Comparison of ENCODE assay signal across 12 cellular contexts in genomic region chr14:91409991-91410401, GRCh38. TPM values are rescaled to one million over a fixed set of nuclear protein-coding genes. Genes with fewer than 3 reads are reported as not detected.
DNase-seq lines count a peak whose midpoint lies in the region; ATAC-seq, FAIRE-seq and TF ChIP-seq lines count a peak whose summit lies in the region.
"Had no signal": no experiment of that assay in that cellular context is flagged by ENCODE, and none has a peak within 500 bp of the region (broad histone marks: within the 10 kb centered on the region; RNA-seq: fewer than 3 reads in every experiment).

No MANE protein-coding gene starts in this region.

- H3K36me3 ChIP-seq in BLaER1 (peaks cover 56% of the 10 kb centered on the region), right atrium auricular region (no peaks in the 10 kb centered on the region), trophoblast cell (ENCODE audit: control insufficient read depth in 1 of 2, insufficient read depth in 2 of 2, low read length in 2 of 2) (no peaks in the 10 kb centered on the region), heart right ventricle (peaks cover 0 to 22% (median 0%) of the 10 kb centered on the region in 9 donors)
- H3K36me3 ChIP-seq: SJSA1 had no signal

- no peak overlapping the region for H3K18ac ChIP-seq in trophoblast cell (ENCODE audit: low read length)

- H2BK12ac ChIP-seq in trophoblast cell (ENCODE audit: low read length), result no peak overlapping the region

- no peak overlapping the region for H2BK120ac ChIP-seq in trophoblast cell (ENCODE audit: insufficient read depth, low read length, poor library complexity)

- no peak overlapping the region for H4K8ac ChIP-seq in trophoblast cell (ENCODE audit: low read depth, low read length)

- peak overlapping the region; percentile 70 for H3K4me2 ChIP-seq in BLaER1
- no peak overlapping the region for H3K4me2 ChIP-seq in trophoblast cell (ENCODE audit: low read length)

- H4K12ac ChIP-seq in trophoblast cell (ENCODE audit: low read depth, low read length), result no peak overlapping the region

- H3K4me1 Mint-ChIP-seq in T-cell, result peaks cover 92 to 95% (median 95%) of the 10 kb centered on the region in 3 donors
- peaks cover 84 to 87% of the 10 kb centered on the region in 2 donors for H3K4me1 Mint-ChIP-seq in effector memory CD8-positive, alpha-beta T cell (ENCODE audit: low read depth in 2 of 2)

- H3K27ac ChIP-seq in BLaER1, result peak overlapping the region; percentile 75; the same call in 1 of the 2 replicates
- no peak overlapping the region for H3K27ac ChIP-seq in right atrium auricular region
- H3K27ac ChIP-seq in trophoblast cell (ENCODE audit: low read depth, low read length), result no peak overlapping the region
- peak overlapping the region in 1 of 10 donors; percentile 65 for H3K27ac ChIP-seq in heart right ventricle
- H3K27ac ChIP-seq: epithelial cell of prostate, SJSA1 had no signal

- H3K27me3 ChIP-seq in BLaER1 (no peaks in the 10 kb centered on the region), right atrium auricular region (no peaks in the 10 kb centered on the region), trophoblast cell (ENCODE audit: insufficient read depth, low read length) (no peaks in the 10 kb centered on the region), heart right ventricle (peaks cover 0 to 9% (median 0%) of the 10 kb centered on the region in 7 donors)

- no peaks in the 10 kb centered on the region for H3K27me3 Mint-ChIP-seq in T-cell
- H3K27me3 Mint-ChIP-seq in effector memory CD8-positive, alpha-beta T cell, result no peaks in the 10 kb centered on the region

- ATAC-seq in T-cell (replicated peaks in 1 of 4) (peak in 3 of 4 experiments; percentile 3 to 42 (median 8)), heart right ventricle (no peak)
- peak; percentile 54 for ATAC-seq in effector memory CD8-positive, alpha-beta T cell (replicated peaks)
- ATAC-seq: sciatic nerve had no signal

- no peaks in the 10 kb centered on the region for H3K9me3 Mint-ChIP-seq in T-cell
- H3K9me3 Mint-ChIP-seq in effector memory CD8-positive, alpha-beta T cell, result no peaks in the 10 kb centered on the region
- H3K9me3 Mint-ChIP-seq: HFFc6 had no signal

- no peak overlapping the region for H4K91ac ChIP-seq in trophoblast cell (ENCODE audit: low read depth, low read length)

- no peak overlapping the region for H2AFZ ChIP-seq in trophoblast cell (ENCODE audit: insufficient read depth, low read length, poor library complexity)

- WGBS in trophoblast cell (ENCODE audit: extremely low coverage, insufficient coverage, insufficient read length), result no CpG with 5 or more reads among the region's 6 CpGs
- whole genome bisulfite sequencing in heart right ventricle, 2 donors, result 69 to 73% methylated on average over 6 of the region's 6 CpGs

- no peak for TF ChIP-seq CTCF in D721Med (IDR thresholded peaks at IDR 0.05; ENCODE audit: insufficient read depth, missing control alignments)
- no peak for TF ChIP-seq CTCF in right atrium auricular region (IDR thresholded peaks at IDR 0.05)
- TF ChIP-seq CTCF in heart right ventricle (IDR thresholded peaks at IDR 0.05), result no peak

- H4K20me1 ChIP-seq in BLaER1, result peaks cover 100% of the 10 kb centered on the region

- H3K4me3 ChIP-seq in BLaER1 (no peak overlapping the region), right atrium auricular region (no peak overlapping the region), trophoblast cell (ENCODE audit: low read depth, low read length) (no peak overlapping the region), heart right ventricle (no peak overlapping the region)
- H3K4me3 ChIP-seq: SJSA1 had no signal

- peaks cover 66% of the 10 kb centered on the region for H3K36me3 Mint-ChIP-seq in T-cell
- peaks cover 93% of the 10 kb centered on the region for H3K36me3 Mint-ChIP-seq in effector memory CD8-positive, alpha-beta T cell (ENCODE audit: insufficient read depth)

- no peaks in the 10 kb centered on the region for H3K9me3 ChIP-seq in BLaER1
- H3K9me3 ChIP-seq in right atrium auricular region, result no peaks in the 10 kb centered on the region
- peaks cover 2% of the 10 kb centered on the region for H3K9me3 ChIP-seq in trophoblast cell (ENCODE audit: insufficient read depth, low read depth, low read length)
- H3K9me3 ChIP-seq in heart right ventricle, result no peaks in the 10 kb centered on the region
- H3K9me3 ChIP-seq: SJSA1 had no signal

- H3K79me2 ChIP-seq in trophoblast cell (ENCODE audit: control insufficient read depth, insufficient read depth, low read length, poor library complexity), result no peaks in the 10 kb centered on the region

- no peak overlapping the region for H2BK5ac ChIP-seq in trophoblast cell (ENCODE audit: low read depth, low read length, poor library complexity)

- H3K27ac Mint-ChIP-seq in T-cell, result peak overlapping the region; percentile 94 to 98
- H3K27ac Mint-ChIP-seq in effector memory CD8-positive, alpha-beta T cell, result peak overlapping the region; percentile 91 to 93
- H3K27ac Mint-ChIP-seq: HFFc6 had no signal

- no peak for FAIRE-seq in D721Med (lab: Jason Lieb, UNC)

- H3K4ac ChIP-seq in trophoblast cell (ENCODE audit: low read depth, low read length), result no peak overlapping the region

- H3K14ac ChIP-seq in trophoblast cell (ENCODE audit: low read length), result no peak overlapping the region

- H3K23ac ChIP-seq in trophoblast cell (ENCODE audit: low read length), result no peak overlapping the region

- no peaks in the 10 kb centered on the region for H3K79me1 ChIP-seq in trophoblast cell (ENCODE audit: low read length)

- no peak overlapping the region for H2AK5ac ChIP-seq in trophoblast cell (ENCODE audit: low read length)

- POLR2A ChIA-PET in T-cell (lab: Charles Lee), result interaction anchor here in 1 of 2 donors (0.7 kb wide), 1 partner anchor 19 kb away, joined by 4 read pairs; no protein-coding TSS in a partner anchor

- H3K4me3 Mint-ChIP-seq in T-cell, result peak overlapping the region; percentile 73 to 81 (median 80)
- peak overlapping the region; percentile 79 to 96 for H3K4me3 Mint-ChIP-seq in effector memory CD8-positive, alpha-beta T cell
- H3K4me3 Mint-ChIP-seq: HFFc6 had no signal

- intact Hi-C loops in heart right ventricle (cut with DNase I), result loop anchor here in 1 of 10 donors (10.0 kb wide), 2 partner anchors 45 to 235 kb away; no protein-coding TSS in a partner anchor

- CTCF ChIA-PET in T-cell (lab: Charles Lee), result interaction anchor here in 1 of 2 donors (1.4 kb wide), 1 partner anchor 36 kb away, joined by 4 read pairs; no protein-coding TSS in a partner anchor

- H3K4me1 ChIP-seq in BLaER1 (peaks cover 99% of the 10 kb centered on the region), right atrium auricular region (peaks cover 0 to 5% of the 10 kb centered on the region in 2 donors), trophoblast cell (ENCODE audit: control insufficient read depth in 1 of 2, insufficient read depth in 2 of 2, low read length in 2 of 2) (peaks cover 8% of the 10 kb centered on the region in 2 experiments), heart right ventricle (peaks cover 0 to 53% (median 4%) of the 10 kb centered on the region in 9 donors)
- H3K4me1 ChIP-seq: SJSA1 had no signal

- DNase-seq in D721Med (ENCODE audit: insufficient read length, low spot score) (peak; percentile 53), T-cell (peak in 3 of 34 experiments; percentile 25 to 45 (median 29)), right atrium auricular region (ENCODE audit: low spot score) (no peak), trophoblast cell (no peak), GM03348 (ENCODE audit: low spot score) (no peak), heart right ventricle (no peak)
- DNase-seq in effector memory CD8-positive, alpha-beta T cell, result peak in 1 of 3 experiments; percentile 40
- DNase-seq: HFFc6 had no signal

- H3K9ac ChIP-seq in BLaER1, result peak overlapping the region; percentile 34; the same call in 1 of the 2 replicates
- no peak overlapping the region for H3K9ac ChIP-seq in trophoblast cell (ENCODE audit: low read length)

RNA-seq across cellular contexts. Expression of gene CCDC88C, which starts 7.6 kb away (rescaled TPM):
- total RNA-seq in T-cell (100 to 1,000 TPM; 260 to 368 (median 275) TPM), right atrium auricular region (1 to 10 TPM; 4.0 to 4.4 TPM), heart right ventricle (1 to 10 TPM; 2.4 to 8.4 (median 4.9) TPM)
- 3.1 and 3.4 TPM in 2 replicates for polyA plus RNA-seq in trophoblast cell (2013)
- polyA plus RNA-seq in heart right ventricle, result 1 to 10 TPM; 2.2 to 5.5 TPM
- total RNA-seq: SJSA1 had no signal

Comparison
In these comparisons a context has a peak if more than half of its experiments do, and no peak if none do; other contexts are left out.
1. ATAC-seq: peak in T-cell (3 of 4) and effector memory CD8-positive, alpha-beta T cell (single experiment); none in heart right ventricle (0 of 8).
2. RNA of gene CCDC88C, which starts 7.6 kb away (total RNA-seq): 260 to 368 TPM in T-cell; 2.4 to 8.4 TPM in heart right ventricle and 4.0 to 4.4 TPM in right atrium auricular region; every median in the first group is over 10 times any median in the second.